In genomic region chr5:95953026-95953425, GRCh38 we compare ENCODE assay signal across 20 cellular contexts. TPM values are rescaled to one million over a fixed set of nuclear protein-coding genes. Genes with fewer than 3 reads are reported as not detected.
DNase-seq lines count a peak whose midpoint lies in the region; ATAC-seq, FAIRE-seq and TF ChIP-seq lines count a peak whose summit lies in the region.
"Had no signal": no experiment of that assay in that cellular context is flagged by ENCODE, and none has a peak within 500 bp of the region (broad histone marks: within the 10 kb centered on the region; RNA-seq: fewer than 3 reads in every experiment).

No MANE protein-coding gene starts in this region.

- no peaks in the 10 kb centered on the region for H4K20me1 ChIP-seq in K562 (replicated peaks; ENCODE audit: control insufficient read depth, insufficient read depth, low read length)

- no peak for FAIRE-seq in K562 (lab: Jason Lieb, UNC)
- FAIRE-seq: A549, G401.6, GM18507 had no signal

- H3K4me3 ChIP-seq in K562 = no peak overlapping the region
- no peak overlapping the region for H3K4me3 ChIP-seq in spleen
- H3K4me3 ChIP-seq: A549, SJSA1 had no signal

- no peak for DNase-seq in stimulated activated naive CD8-positive, alpha-beta T cell treated with anti-CD3 and anti-CD28 coated beads, Interleukin-15, Interleukin-2, amounts not matched to agents 100 U/mL and 50 U/mL, for 24 hours
- DNase-seq in K562 (ENCODE audit: extremely low read depth in 1 of 4, low spot score in 3 of 4) (no peak), glutamatergic neuron (no peak), dermis blood vessel endothelial cell (no peak), spleen (no peak)
- DNase-seq in activated naive CD4-positive, alpha-beta T cell treated with anti-CD3 and anti-CD28 coated beads, Interleukin-2, amount 50 U/mL, for 72 hours (ENCODE audit: low spot score in 2 of 2) = no peak
- DNase-seq: C1 segment of cervical spinal cord, DND-41, GOT3, Kasumi-1, NCI-H1105, NCI-H187, NCI-H446, NCI-H748 treated with DMSO at 0.1 percent for 48 hours had no signal

- peaks cover 62% of the 10 kb centered on the region for H3K4me1 Mint-ChIP-seq in stimulated activated naive CD8-positive, alpha-beta T cell treated with anti-CD3 and anti-CD28 coated beads, Interleukin-15, Interleukin-2, amounts not matched to agents 100 ng/mL and 50 ng/mL, for 24 hours (ENCODE audit: low read depth)
- H3K4me1 Mint-ChIP-seq in glutamatergic neuron (ENCODE audit: low read depth, unreplicated experiment) = peaks cover 28% of the 10 kb centered on the region

- no peak overlapping the region for H3K4me3 Mint-ChIP-seq in stimulated activated naive CD8-positive, alpha-beta T cell treated with anti-CD3 and anti-CD28 coated beads, Interleukin-15, Interleukin-2, amounts not matched to agents 100 ng/mL and 50 ng/mL, for 24 hours
- peak overlapping the region; percentile 0 for H3K4me3 Mint-ChIP-seq in glutamatergic neuron (ENCODE audit: unreplicated experiment)

- H3K36me3 Mint-ChIP-seq in stimulated activated naive CD8-positive, alpha-beta T cell treated with anti-CD3 and anti-CD28 coated beads, Interleukin-15, Interleukin-2, amounts not matched to agents 100 ng/mL and 50 ng/mL, for 24 hours (ENCODE audit: low read depth) = peaks cover 54% of the 10 kb centered on the region
- peaks cover 6% of the 10 kb centered on the region for H3K36me3 Mint-ChIP-seq in glutamatergic neuron (ENCODE audit: unreplicated experiment)
- H3K36me3 Mint-ChIP-seq in activated naive CD4-positive, alpha-beta T cell treated with anti-CD3 and anti-CD28 coated beads, Interleukin-2, amount 50 U/mL, for 72 hours = peaks cover 4 to 34% of the 10 kb centered on the region in 2 donors

- no peak for ATAC-seq in stimulated activated naive CD8-positive, alpha-beta T cell treated with anti-CD3 and anti-CD28 coated beads, Interleukin-15, Interleukin-2, amounts not matched to agents 100 U/mL and 50 U/mL, for 24 hours
- ATAC-seq in K562 (peak; percentile 16; the same call in 2 of the 3 replicates), GM21381 (IDR thresholded peaks at IDR 0.05; ENCODE audit: unreplicated experiment) (no peak)
- ATAC-seq in activated naive CD4-positive, alpha-beta T cell treated with anti-CD3 and anti-CD28 coated beads, Interleukin-2, amount 50 U/mL, for 72 hours = no peak
- ATAC-seq: A549 had no signal

- POLR2A ChIA-PET in K562 (lab: Yijun Ruan, JAX) = interaction anchor here (1.0 to 1.1 kb wide), 3 partner anchors 9 to 24 kb away, joined by 3 to 4 read pairs (median 3); no protein-coding TSS in a partner anchor

- no peaks in the 10 kb centered on the region for H3K27me3 Mint-ChIP-seq in stimulated activated naive CD8-positive, alpha-beta T cell treated with anti-CD3 and anti-CD28 coated beads, Interleukin-15, Interleukin-2, amounts not matched to agents 100 ng/mL and 50 ng/mL, for 24 hours
- H3K27me3 Mint-ChIP-seq in glutamatergic neuron (ENCODE audit: unreplicated experiment) = no peaks in the 10 kb centered on the region

- TF ChIP-seq CTCF in K562 (IDR thresholded peaks at IDR 0.05 in 2 of 3, conservative IDR thresholded peaks at IDR 0.05 in 1 of 3; ENCODE audit: insufficient read depth in 2 of 3, low read depth in 1 of 3, low read length in 3 of 3) (no peak), glutamatergic neuron (IDR thresholded peaks at IDR 0.05; ENCODE audit: partially characterized antibody, unreplicated experiment) (no peak), spleen (IDR thresholded peaks at IDR 0.05 in 8 of 11, conservative IDR thresholded peaks at IDR 0.05 in 3 of 11) (no peak)

- H3K27ac ChIP-seq in K562 (ENCODE audit: extremely low read depth, low read depth, low read length) (no peak overlapping the region), spleen (no peak overlapping the region)
- H3K27ac ChIP-seq: A549, SJSA1 had no signal

- BruUV-seq in K562 (replicated peaks; lab: Mats Ljungman, UMichigan) = no TSS peak

- no peak for TF ChIP-seq POLR2A in K562 (conservative IDR thresholded peaks at IDR 0.05)
- no peak for TF ChIP-seq POLR2A in spleen (IDR thresholded peaks at IDR 0.05)

- H3K27ac Mint-ChIP-seq in stimulated activated naive CD8-positive, alpha-beta T cell treated with anti-CD3 and anti-CD28 coated beads, Interleukin-15, Interleukin-2, amounts not matched to agents 100 ng/mL and 50 ng/mL, for 24 hours = peak overlapping the region; percentile 24
- no peak overlapping the region for H3K27ac Mint-ChIP-seq in glutamatergic neuron (ENCODE audit: unreplicated experiment)
- no peak overlapping the region for H3K27ac Mint-ChIP-seq in activated naive CD4-positive, alpha-beta T cell treated with anti-CD3 and anti-CD28 coated beads, Interleukin-2, amount 50 U/mL, for 72 hours

- peaks cover 10% of the 10 kb centered on the region for H3K9me3 Mint-ChIP-seq in stimulated activated naive CD8-positive, alpha-beta T cell treated with anti-CD3 and anti-CD28 coated beads, Interleukin-15, Interleukin-2, amounts not matched to agents 100 ng/mL and 50 ng/mL, for 24 hours
- no peaks in the 10 kb centered on the region for H3K9me3 Mint-ChIP-seq in glutamatergic neuron (ENCODE audit: unreplicated experiment)
- no peaks in the 10 kb centered on the region for H3K9me3 Mint-ChIP-seq in activated naive CD4-positive, alpha-beta T cell treated with anti-CD3 and anti-CD28 coated beads, Interleukin-2, amount 50 U/mL, for 72 hours

- H3K9ac ChIP-seq in K562 (ENCODE audit: insufficient read depth in 1 of 2, low read depth in 2 of 2, low read length in 2 of 2) = no peak overlapping the region

- no peak overlapping the region for H2AFZ ChIP-seq in K562 (ENCODE audit: low read depth, low read length)

- 46% methylated on average over 4 of the region's 4 CpGs for WGBS in K562 (ENCODE audit: insufficient coverage, low coverage, missing lambda C conversion rate)
- 78 to 95% (median 93%) methylated on average over 4 of the region's 4 CpGs for WGBS in spleen, 5 donors

- H3K9me1 ChIP-seq in K562 (ENCODE audit: control insufficient read depth, insufficient read depth, low read length) = no peaks in the 10 kb centered on the region

- peaks cover 79% of the 10 kb centered on the region for H3K79me2 ChIP-seq in K562 (ENCODE audit: control insufficient read depth, insufficient read depth, low read length)

- H3K4me1 ChIP-seq in K562 (replicated peaks in 1 of 2; ENCODE audit: control insufficient read depth in 2 of 2, insufficient read depth in 2 of 2, low read length in 2 of 2) = peaks cover 6 to 32% of the 10 kb centered on the region in 2 experiments; a peak in 3 of 5 replicates
- peaks cover 0 to 50% (median 33%) of the 10 kb centered on the region in 6 donors for H3K4me1 ChIP-seq in spleen

- no peak for TF ChIP-seq EP300 in K562 (IDR thresholded peaks at IDR 0.05; ENCODE audit: low read length)

- no peak overlapping the region for H3K4me2 ChIP-seq in K562 (ENCODE audit: insufficient read depth, low read length)
- H3K4me2 ChIP-seq: A549 had no signal

- H3K27me3 ChIP-seq in K562 (ENCODE audit: control insufficient read depth in 2 of 2, insufficient read depth in 2 of 2, low read length in 2 of 2) (no peaks in the 10 kb centered on the region), spleen (replicated peaks in 1 of 7) (no peaks in the 10 kb centered on the region)
- H3K27me3 ChIP-seq: SJSA1 had no signal

- no peaks in the 10 kb centered on the region for H3K9me3 ChIP-seq in K562 (replicated peaks; ENCODE audit: control insufficient read depth, insufficient read depth, low read depth, low read length)
- H3K9me3 ChIP-seq in spleen = no peaks in the 10 kb centered on the region
- H3K9me3 ChIP-seq: A549, SJSA1 had no signal

- CTCF ChIA-PET in K562 (lab: Yijun Ruan, JAX; ENCODE audit: low intra/inter-chr PET ratio) = no interaction called here

- no peak for TF ChIP-seq RAD21 in K562 (CRISPR knock-in tag; conservative IDR thresholded peaks at IDR 0.05 in 1 of 2, IDR thresholded peaks at IDR 0.05 in 1 of 2)

- in situ Hi-C loops in K562 (cut with MboI) = no loop called here

- intact Hi-C loops in K562 (cut with micrococcal nuclease) = no loop called here
- intact Hi-C loops in spleen (cut with DNase I; ENCODE audit: low total_unique reads) = no loop called here

- H3K36me3 ChIP-seq in K562 (ENCODE audit: control insufficient read depth, insufficient read depth, low read length) (no peaks in the 10 kb centered on the region; the same call in 2 of the 3 replicates), spleen (peaks cover 0 to 5% (median 0%) of the 10 kb centered on the region in 6 donors)

TF ChIP-seq in K562, 482 proteins besides CTCF, POLR2A, EP300 and RAD21 (continues in another document):
- TF ChIP-seq E2F4 (CRISPR knock-in tag; IDR thresholded peaks at IDR 0.05; ENCODE audit: low read depth) = no peak

RNA-seq across cellular contexts. Expression of gene ELL2, which starts 8.6 kb away (rescaled TPM):
- 31.2 and 65.3 TPM in 2 replicates for total RNA-seq in K562 (2011; cell fraction: chromatin; rRNA removed; ENCODE audit: low replicate concordance)
- total RNA-seq in K562 (2011; cell fraction: nucleolus; rRNA removed) = 11.2 and 15.0 TPM in 2 replicates
- total RNA-seq in K562 (2011; cell fraction: nucleoplasm; rRNA removed) = 29.9 and 45.8 TPM in 2 replicates
- total RNA-seq in K562 (2014; rRNA removed) (14.0 and 18.3 TPM in 2 replicates), K562 (2014; rRNA removed; fragmentation: Illumina TruSeq; extraction: Trizol) (14.7 and 17.1 TPM in 2 replicates), K562 (2015; rRNA removed; fragmentation: Illumina TruSeq; extraction: Trizol) (10.1 and 12.5 TPM in 2 replicates), K562 (2021) (16.2 and 23.1 TPM in 2 replicates), glutamatergic neuron (ENCODE audit: unreplicated experiment) (97.0 TPM), dermis blood vessel endothelial cell (7.8 and 8.7 TPM in 2 replicates), spleen (100 to 1,000 TPM in 2 of 7 donors, 10 to 100 TPM in 5; 42.3 to 109 (median 83.0) TPM)
- polyA plus RNA-seq in K562 (2011; rRNA removed) (11.1 and 16.3 TPM in 2 replicates), K562 (2014; fragmentation: Illumina TruSeq; extraction: Trizol) (11.4 and 14.5 TPM in 2 replicates), K562 (2014; fragmentation: Nextera tagmentation; extraction: Ambion mirVana) (1 to 10 TPM; 4.3 to 6.8 TPM), K562 (2014; rRNA removed) (9.0 and 14.6 TPM in 2 replicates), spleen (10 to 100 TPM in 1 of 3 donors, 1 to 10 TPM in 2; 4.3 to 11.1 (median 7.0) TPM)
- polyA plus RNA-seq in K562 (2011; cell fraction: cytosol; rRNA removed) = 4.0 and 4.7 TPM in 2 replicates
- polyA plus RNA-seq in K562 (2011; cell fraction: nucleus; rRNA removed) = 13.8 and 14.7 TPM in 2 replicates
- polyA plus RNA-seq in K562 (2012) = 8.3 and 11.9 TPM in 2 replicates
- 21.9 and 28.0 TPM in 2 replicates for polyA minus RNA-seq in K562 (2011; rRNA and poly(A)+ RNA removed)
- 4.8 and 11.7 TPM in 2 replicates for polyA minus RNA-seq in K562 (2011; cell fraction: cytosol; rRNA and poly(A)+ RNA removed)
- polyA minus RNA-seq in K562 (2011; cell fraction: nucleus; rRNA and poly(A)+ RNA removed) = 21.4 and 33.0 TPM in 2 replicates
- 100 to 1,000 TPM in 1 of 2 donors, 10 to 100 TPM in 1; 41.1 to 110 TPM for total RNA-seq in activated naive CD4-positive, alpha-beta T cell treated with anti-CD3 and anti-CD28 coated beads, Interleukin-2, amount 50 U/mL, for 72 hours
